10 cellular contexts compared by ENCODE assay signal in genomic region chr2:144267209-144267608, GRCh38.
DNase-seq lines count a peak whose midpoint lies in the region; ATAC-seq, FAIRE-seq and TF ChIP-seq lines count a peak whose summit lies in the region.
"Had no signal": no experiment of that assay in that cellular context is flagged by ENCODE, and none has a peak within 500 bp of the region (broad histone marks: within the 10 kb centered on the region; RNA-seq: fewer than 3 reads in every experiment).

No MANE protein-coding gene starts in this region.

- no peak overlapping the region for H3K4me3 Mint-ChIP-seq in activated T-cell treated with anti-CD3 and anti-CD28 coated beads, Interleukin-2, amount 50 U/mL, for 24 hours
- no peak overlapping the region for H3K4me3 Mint-ChIP-seq in nephron progenitor cell

- no peak for FAIRE-seq in pancreas (lab: Jason Lieb, UNC)
- FAIRE-seq: astrocyte had no signal

- 26 to 34% methylated on average over 2 of the region's 2 CpGs for WGBS in pancreas, 2 donors

- intact Hi-C loops in HCT116 (cut with micrococcal nuclease) (no loop called here), pancreas (cut with DNase I) (no loop called here)

- TF ChIP-seq CTCF in HCT116 (IDR thresholded peaks at IDR 0.05 in 2 of 3, conservative IDR thresholded peaks at IDR 0.05 in 1 of 3; ENCODE audit: borderline replicate concordance in 1 of 3, insufficient read depth in 1 of 3, low read depth in 2 of 3, low read length in 2 of 3) = no peak
- TF ChIP-seq CTCF in pancreas (IDR thresholded peaks at IDR 0.05) = no peak
- no peak for TF ChIP-seq CTCF in nephron progenitor cell (IDR thresholded peaks at IDR 0.05)

- RAD21 ChIA-PET in HCT116 (lab: Charles Lee; ENCODE audit: low non-redundant PET in 1 of 2, low total read pairs in 2 of 2, uncharacterized antibody in 2 of 2, unreplicated experiment in 2 of 2) = no interaction called here

- H3K27ac Mint-ChIP-seq in activated T-cell treated with anti-CD3 and anti-CD28 coated beads, Interleukin-2, amount 50 U/mL, for 24 hours = peak overlapping the region; percentile 42
- H3K27ac Mint-ChIP-seq in nephron progenitor cell = no peak overlapping the region

- H4K20me1 ChIP-seq in HCT116 (ENCODE audit: insufficient read depth) = no peaks in the 10 kb centered on the region

- TF ChIP-seq POLR2A in HCT116 (IDR thresholded peaks at IDR 0.05; ENCODE audit: borderline replicate concordance, extremely low read depth, insufficient read depth, insufficient read length) = no peak

- peaks cover 2% of the 10 kb centered on the region for H3K36me3 Mint-ChIP-seq in activated T-cell treated with anti-CD3 and anti-CD28 coated beads, Interleukin-2, amount 50 U/mL, for 24 hours (ENCODE audit: low read depth)
- no peaks in the 10 kb centered on the region for H3K36me3 Mint-ChIP-seq in nephron progenitor cell (ENCODE audit: low read depth)

- CTCF ChIA-PET in HCT116 (lab: Charles Lee) = no interaction called here

- no peak overlapping the region for H2AFZ ChIP-seq in HCT116 (ENCODE audit: low read depth, low read length, poor library complexity, severe bottlenecking)

- no peak overlapping the region for H3K9ac ChIP-seq in HCT116 (ENCODE audit: low read length)

- no peaks in the 10 kb centered on the region for H3K27me3 Mint-ChIP-seq in activated T-cell treated with anti-CD3 and anti-CD28 coated beads, Interleukin-2, amount 50 U/mL, for 24 hours
- H3K27me3 Mint-ChIP-seq in nephron progenitor cell (ENCODE audit: low read depth, poor library complexity) = no peaks in the 10 kb centered on the region

- H3K4me2 ChIP-seq in HCT116 (ENCODE audit: low read length) = no peak overlapping the region

- peaks cover 33% of the 10 kb centered on the region for H3K4me1 Mint-ChIP-seq in activated T-cell treated with anti-CD3 and anti-CD28 coated beads, Interleukin-2, amount 50 U/mL, for 24 hours (ENCODE audit: low read depth)
- peaks cover 5% of the 10 kb centered on the region for H3K4me1 Mint-ChIP-seq in nephron progenitor cell

- no TSS peak for BruUV-seq in HCT116 (replicated peaks; lab: Mats Ljungman, UMichigan)

- ATAC-seq in HCT116 = no peak
- peak; percentile 68 for ATAC-seq in HG03558 (IDR thresholded peaks at IDR 0.05; ENCODE audit: extremely low read depth, unreplicated experiment)
- ATAC-seq in pancreas = peak; percentile 24 to 70 (median 56)

- no peak for DNase-seq in activated T-cell treated with anti-CD3 and anti-CD28 coated beads, Interleukin-2, amount 50 U/mL, for 24 hours
- no peak for DNase-seq in activated T-cell treated with anti-CD3 and anti-CD28 coated beads for 4 hours
- no peak for DNase-seq in HCT116 (ENCODE audit: low read depth, low spot score)
- no peak for DNase-seq in pancreas
- no peak for DNase-seq in NCI-H748 (lab: John Stamatoyannopoulos, UW; ENCODE audit: unreplicated experiment)
- DNase-seq in DMS153 treated with DMSO at 0.1 percent for 48 hours (lab: John Stamatoyannopoulos, UW; ENCODE audit: unreplicated experiment) = no peak
- no peak for DNase-seq in nephron progenitor cell
- DNase-seq: NCI-H1048 had no signal

- H3K27ac ChIP-seq in HCT116 (ENCODE audit: low read depth, low read length) = no peak overlapping the region
- no peak overlapping the region for H3K27ac ChIP-seq in pancreas

- no peaks in the 10 kb centered on the region for H3K36me3 ChIP-seq in HCT116 (ENCODE audit: control insufficient read depth in 1 of 2, insufficient read depth in 2 of 2, low read length in 2 of 2)
- no peaks in the 10 kb centered on the region for H3K36me3 ChIP-seq in pancreas

- peaks cover 2% of the 10 kb centered on the region for H3K9me3 Mint-ChIP-seq in activated T-cell treated with anti-CD3 and anti-CD28 coated beads, Interleukin-2, amount 50 U/mL, for 24 hours
- no peaks in the 10 kb centered on the region for H3K9me3 Mint-ChIP-seq in nephron progenitor cell

- H3K27me3 ChIP-seq in HCT116 (ENCODE audit: insufficient read depth, low read length) (no peaks in the 10 kb centered on the region), pancreas (no peaks in the 10 kb centered on the region)

- POLR2A ChIA-PET in HCT116 (lab: Charles Lee) = no interaction called here

- H3K9me2 ChIP-seq in HCT116 (ENCODE audit: insufficient read depth) = no peaks in the 10 kb centered on the region

- H3K4me1 ChIP-seq in HCT116 (ENCODE audit: control insufficient read depth in 1 of 2, insufficient read depth in 2 of 2, low read length in 2 of 2) (no peaks in the 10 kb centered on the region), pancreas (peaks cover 0 to 12% (median 10%) of the 10 kb centered on the region in 3 donors)

- no peaks in the 10 kb centered on the region for H3K79me2 ChIP-seq in HCT116 (ENCODE audit: insufficient read depth, low read length)

- H3K9me3 ChIP-seq in HCT116 (ENCODE audit: control insufficient read depth in 1 of 2, insufficient read depth in 1 of 2, low read depth in 1 of 2, low read length in 2 of 2) (no peaks in the 10 kb centered on the region), pancreas (no peaks in the 10 kb centered on the region)

- no peak overlapping the region for H3K4me3 ChIP-seq in HCT116 (replicated peaks in 1 of 2; ENCODE audit: low read depth in 1 of 2, low read length in 2 of 2)
- no peak overlapping the region for H3K4me3 ChIP-seq in pancreas

- no peak for TF ChIP-seq RAD21 in HCT116 (IDR thresholded peaks at IDR 0.05; ENCODE audit: low read depth)

TF ChIP-seq in HCT116, 20 proteins besides CTCF, POLR2A, EP300 and RAD21:
- TF ChIP-seq TCF7L2 (IDR thresholded peaks at IDR 0.05; ENCODE audit: borderline replicate concordance, extremely low read depth, insufficient read depth, insufficient read length) (peak; percentile 82), YY1 (IDR thresholded peaks at IDR 0.05; ENCODE audit: extremely low read depth, insufficient replicate concordance, low read depth, low read length) (no peak)
